ENCODE assay signal across 8 cellular contexts in genomic region chr11:48172818-48173609, GRCh38. TPM values are rescaled to one million over a fixed set of nuclear protein-coding genes. Genes with fewer than 3 reads are reported as not detected.
A peak's percentile ranks its signal among the peaks of the same experiment; 100 is the strongest.
DNase-seq lines count a peak whose midpoint lies in the region; ATAC-seq and TF ChIP-seq lines count a peak whose summit lies in the region.

No MANE protein-coding gene starts in this region.

- no peaks in the 10 kb centered on the region for H3K27me3 Mint-ChIP-seq in nephron (ENCODE audit: low read depth)

- H3K4me3 Mint-ChIP-seq in nephron, result peak overlapping the region in 2 of 3 experiments; percentile 16 to 28

- H3K27me3 ChIP-seq in esophagus squamous epithelium, result no peaks in the 10 kb centered on the region
- H3K27me3 ChIP-seq in stomach, result no peaks in the 10 kb centered on the region

- H3K4me1 ChIP-seq in esophagus squamous epithelium (peaks cover 5 to 31% (median 16%) of the 10 kb centered on the region in 3 donors), stomach (peaks cover 6 to 30% (median 19%) of the 10 kb centered on the region in 4 donors)

- intact Hi-C loops in esophagus squamous epithelium (cut with DNase I) (no loop called here), stomach (cut with DNase I; ENCODE audit: low total_unique reads) (no loop called here)

- H3K36me3 Mint-ChIP-seq in nephron (ENCODE audit: low read depth), result peaks cover 7% of the 10 kb centered on the region

- peak; percentile 82 for DNase-seq in Ammon's horn (ENCODE audit: low spot score)
- DNase-seq in NOMO-1 treated with DMSO at 0.1 percent for 48 hours (lab: John Stamatoyannopoulos, UW; ENCODE audit: unreplicated experiment), result peak; percentile 32
- peak; percentile 53 for DNase-seq in activated T-cell treated with anti-CD3 and anti-CD28 coated beads for 48 hours (ENCODE audit: low read depth)
- no peak for DNase-seq in esophagus squamous epithelium (lab: John Stamatoyannopoulos, UW)
- DNase-seq in stomach, result peak; percentile 62

- TF ChIP-seq POLR2A in esophagus squamous epithelium (IDR thresholded peaks at IDR 0.05), result no peak
- no peak for TF ChIP-seq POLR2A in stomach (IDR thresholded peaks at IDR 0.05)

- peak; percentile 81 for ATAC-seq in GM18868 (IDR thresholded peaks at IDR 0.05; ENCODE audit: unreplicated experiment)
- ATAC-seq in HG03354 (IDR thresholded peaks at IDR 0.05; ENCODE audit: poor library complexity, severe bottlenecking, unreplicated experiment), result peak; percentile 87

- H3K9me3 Mint-ChIP-seq in nephron, result no peaks in the 10 kb centered on the region

- H3K27ac Mint-ChIP-seq in nephron, result peak overlapping the region in 2 of 3 experiments; percentile 21 to 31

- H3K27ac ChIP-seq in esophagus squamous epithelium (no peak overlapping the region), stomach (no peak overlapping the region)

- H3K4me1 Mint-ChIP-seq in nephron, result peaks cover 37% of the 10 kb centered on the region

- no peak overlapping the region for H3K4me3 ChIP-seq in esophagus squamous epithelium
- no peak overlapping the region for H3K4me3 ChIP-seq in stomach

- H3K36me3 ChIP-seq in esophagus squamous epithelium (no peaks in the 10 kb centered on the region), stomach (peaks cover 0 to 10% (median 7%) of the 10 kb centered on the region in 4 donors)

- no peak for TF ChIP-seq EP300 in stomach (IDR thresholded peaks at IDR 0.05)

- 47 to 52% methylated on average over 13 to 14 of the region's 14 CpGs for WGBS in esophagus squamous epithelium, 2 donors
- WGBS in stomach, 5 donors, result 45 to 57% (median 52%) methylated on average over 14 of the region's 14 CpGs

- H3K9me3 ChIP-seq in esophagus squamous epithelium (no peaks in the 10 kb centered on the region), stomach (no peaks in the 10 kb centered on the region)

- peak; percentile 66 to 92 (median 76) for TF ChIP-seq CTCF in esophagus squamous epithelium (IDR thresholded peaks at IDR 0.05)
- TF ChIP-seq CTCF in nephron (IDR thresholded peaks at IDR 0.05; ENCODE audit: unreplicated experiment in 3 of 3), result peak; percentile 77 to 92 (median 87)
- peak in 5 of 7 experiments; percentile 46 to 84 (median 78) for TF ChIP-seq CTCF in stomach (IDR thresholded peaks at IDR 0.05)

RNA-seq across cellular contexts. Expression of gene OR4B1, which starts 43.6 kb away (rescaled TPM):
- not detected for total RNA-seq in esophagus squamous epithelium
- not detected for total RNA-seq in stomach
- polyA plus RNA-seq in stomach, result not detected
